ENCODE assay signal across 8 cellular contexts in the genomic region with DNA sequence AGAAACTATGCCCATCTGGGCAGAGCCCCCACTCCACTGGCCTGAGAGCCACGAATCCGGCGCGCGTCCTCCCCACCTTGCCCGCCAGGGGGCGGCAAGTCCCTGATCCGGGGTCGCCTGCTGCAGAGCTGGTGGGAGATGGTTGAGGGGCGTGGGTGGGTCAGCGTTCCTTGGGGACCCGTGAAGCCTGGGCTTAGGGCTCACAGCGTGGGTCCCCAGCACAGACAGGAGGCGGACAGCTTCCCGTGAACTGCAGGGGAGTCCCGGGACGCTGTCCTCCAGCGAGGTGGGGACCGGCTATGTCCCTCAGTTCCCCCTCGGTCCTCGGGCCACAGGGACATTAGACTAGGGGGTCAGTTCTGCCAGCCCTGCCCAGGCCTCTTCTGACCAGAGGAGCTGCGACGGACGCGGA. TPM values are rescaled to one million over a fixed set of nuclear protein-coding genes. Genes with fewer than 3 reads are reported as not detected.
DNase-seq lines count a peak whose midpoint lies in the region; ATAC-seq lines count a peak whose summit lies in the region.

No MANE protein-coding gene starts in this region.

- H3K27ac ChIP-seq in BLaER1 (peak overlapping the region; percentile 95), mesenchymal stem cell (ENCODE audit: low read length, poor library complexity, severe bottlenecking) (peak overlapping the region; percentile 95)

- peak overlapping the region; percentile 100 for H3K4me2 ChIP-seq in BLaER1
- peak overlapping the region; percentile 99 for H3K4me2 ChIP-seq in mesenchymal stem cell (ENCODE audit: low read length, poor library complexity, severe bottlenecking)

- peak overlapping the region; percentile 88 to 93 for H3K18ac ChIP-seq in mesenchymal stem cell (ENCODE audit: low read depth in 1 of 2, low read length in 2 of 2)

- H2BK5ac ChIP-seq in mesenchymal stem cell (ENCODE audit: low read depth, low read length, poor library complexity, severe bottlenecking) = peak overlapping the region; percentile 54

- H3K27ac Mint-ChIP-seq in effector memory CD8-positive, alpha-beta T cell = peak overlapping the region; percentile 97 to 98

- peak overlapping the region; percentile 92 for H3K4me3 ChIP-seq in BLaER1
- peak overlapping the region; percentile 59 to 91 for H3K4me3 ChIP-seq in mesenchymal stem cell (ENCODE audit: insufficient read depth in 1 of 2, low read depth in 1 of 2, low read length in 2 of 2)

- no peaks in the 10 kb centered on the region for H3K9me3 ChIP-seq in BLaER1
- no peaks in the 10 kb centered on the region for H3K9me3 ChIP-seq in mesenchymal stem cell (ENCODE audit: control insufficient read depth, low read length)

- H3K27me3 ChIP-seq in BLaER1 (no peaks in the 10 kb centered on the region), mesenchymal stem cell (ENCODE audit: control insufficient read depth in 1 of 2, insufficient read depth in 1 of 2, low read length in 2 of 2) (peaks cover 4 to 6% of the 10 kb centered on the region in 2 experiments)

- H2BK12ac ChIP-seq in mesenchymal stem cell (ENCODE audit: low read length in 2 of 2) = peak overlapping the region in 1 of 2 experiments; percentile 67

- peak overlapping the region; percentile 42 to 57 for H3K4ac ChIP-seq in mesenchymal stem cell (ENCODE audit: low read depth in 1 of 2, low read length in 2 of 2)

- peaks cover 21% of the 10 kb centered on the region for H3K36me3 Mint-ChIP-seq in effector memory CD8-positive, alpha-beta T cell (ENCODE audit: insufficient read depth)

- peak overlapping the region; percentile 96 to 98 for H3K4me3 Mint-ChIP-seq in effector memory CD8-positive, alpha-beta T cell

- peaks cover 0 to 7% of the 10 kb centered on the region in 2 donors for H3K27me3 Mint-ChIP-seq in effector memory CD8-positive, alpha-beta T cell

- H3K9me3 Mint-ChIP-seq in effector memory CD8-positive, alpha-beta T cell = no peaks in the 10 kb centered on the region

- H3K4me1 Mint-ChIP-seq in effector memory CD8-positive, alpha-beta T cell (ENCODE audit: low read depth in 2 of 2) = peaks cover 11 to 17% of the 10 kb centered on the region in 2 donors

- peak overlapping the region in 1 of 2 experiments; percentile 79 for H3K23ac ChIP-seq in mesenchymal stem cell (ENCODE audit: low read length in 2 of 2)

- H3K79me1 ChIP-seq in mesenchymal stem cell (replicated peaks; ENCODE audit: low read length, poor library complexity, severe bottlenecking) = peaks cover 10% of the 10 kb centered on the region

- ATAC-seq in GM19025 (IDR thresholded peaks at IDR 0.05; ENCODE audit: low read depth, unreplicated experiment) = peak; percentile 37
- ATAC-seq in HG03280 (IDR thresholded peaks at IDR 0.05; ENCODE audit: unreplicated experiment) = peak; percentile 53
- peak; percentile 57 for ATAC-seq in effector memory CD8-positive, alpha-beta T cell (replicated peaks)

- peaks cover 44% of the 10 kb centered on the region for H3K4me1 ChIP-seq in BLaER1
- peaks cover 15% of the 10 kb centered on the region for H3K4me1 ChIP-seq in mesenchymal stem cell (ENCODE audit: control insufficient read depth, insufficient read depth, low read depth, low read length)

- peak overlapping the region; percentile 86 for H4K8ac ChIP-seq in mesenchymal stem cell (ENCODE audit: low read length)

- H3K9ac ChIP-seq in BLaER1 (peak overlapping the region; percentile 97), mesenchymal stem cell (ENCODE audit: low read length) (peak overlapping the region; percentile 98)

- peak overlapping the region; percentile 93 for H4K91ac ChIP-seq in mesenchymal stem cell (ENCODE audit: low read length)

- peak; percentile 82 for DNase-seq in NCI-H748 (lab: John Stamatoyannopoulos, UW; ENCODE audit: unreplicated experiment)
- peak; percentile 95 for DNase-seq in activated CD8-positive, alpha-beta memory T cell treated with anti-CD3 and anti-CD28 coated beads for 24 hours
- DNase-seq in effector memory CD8-positive, alpha-beta T cell = peak; percentile 73 to 82 (median 76)
- no peak for DNase-seq in mesenchymal stem cell
- peak; percentile 83 for DNase-seq in stimulated activated CD8-positive, alpha-beta memory T cell treated with anti-CD3 and anti-CD28 coated beads, Interleukin-15, amount 100 ng/mL, for 24 hours (ENCODE audit: low read depth)

- H4K20me1 ChIP-seq in BLaER1 = peaks cover 16% of the 10 kb centered on the region

- H2AK5ac ChIP-seq in mesenchymal stem cell (ENCODE audit: low read length, severe bottlenecking) = no peak overlapping the region

- 0% methylated on average over 24 of the region's 25 CpGs for WGBS in mesenchymal stem cell

- H2AFZ ChIP-seq in mesenchymal stem cell (ENCODE audit: low read depth, low read length) = peak overlapping the region; percentile 93

- H2BK120ac ChIP-seq in mesenchymal stem cell (ENCODE audit: low read depth, low read length) = peak overlapping the region; percentile 27

- H2BK15ac ChIP-seq in mesenchymal stem cell (ENCODE audit: low read depth, poor library complexity, severe bottlenecking) = peak overlapping the region; percentile 90

- peak overlapping the region in 1 of 2 experiments; percentile 37 for H3K14ac ChIP-seq in mesenchymal stem cell (ENCODE audit: low read length in 2 of 2)

- H3K36me3 ChIP-seq in BLaER1 (peaks cover 24% of the 10 kb centered on the region), mesenchymal stem cell (ENCODE audit: control insufficient read depth in 1 of 2, insufficient read depth in 2 of 2, low read depth in 1 of 2, low read length in 2 of 2) (peaks cover 4 to 10% of the 10 kb centered on the region in 2 experiments)

RNA-seq across cellular contexts. Expression of gene POP7, which starts 0.6 kb away (rescaled TPM):
- 32.8 TPM for polyA plus RNA-seq in mesenchymal stem cell (2013, experiment 1 of 2)
- 33.6 TPM for polyA plus RNA-seq in mesenchymal stem cell (2013, experiment 2 of 2)

RNA-seq across cellular contexts. Expression of gene GIGYF1, which starts 11.3 kb away (rescaled TPM):
- 13.2 TPM for polyA plus RNA-seq in mesenchymal stem cell (2013, experiment 1 of 2)
- polyA plus RNA-seq in mesenchymal stem cell (2013, experiment 2 of 2) = 12.0 TPM

RNA-seq across cellular contexts. Expression of gene EPO, which starts 14.9 kb away (rescaled TPM):
- 0.03 TPM for polyA plus RNA-seq in mesenchymal stem cell (2013, experiment 1 of 2)
- polyA plus RNA-seq in mesenchymal stem cell (2013, experiment 2 of 2) = 0.03 TPM

RNA-seq across cellular contexts. Expression of gene ZAN, which starts 28.0 kb away (rescaled TPM):
- not detected for polyA plus RNA-seq in mesenchymal stem cell (2013, experiment 1 of 2)
- polyA plus RNA-seq in mesenchymal stem cell (2013, experiment 2 of 2) = not detected

RNA-seq across cellular contexts. Expression of gene GNB2, which starts 31.8 kb away (rescaled TPM):
- polyA plus RNA-seq in mesenchymal stem cell (2013, experiment 1 of 2) = 145 TPM
- polyA plus RNA-seq in mesenchymal stem cell (2013, experiment 2 of 2) = 145 TPM
